In genomic region chr1:200354243-200354642, GRCh38 we compare ENCODE assay signal across 10 cellular contexts. TPM values are rescaled to one million over a fixed set of nuclear protein-coding genes. Genes with fewer than 3 reads are reported as not detected.
DNase-seq lines count a peak whose midpoint lies in the region; ATAC-seq lines count a peak whose summit lies in the region.
"Had no signal": no experiment of that assay in that cellular context is flagged by ENCODE, and none has a peak within 500 bp of the region (broad histone marks: within the 10 kb centered on the region; RNA-seq: fewer than 3 reads in every experiment).

No MANE protein-coding gene starts in this region.

- H3K27ac Mint-ChIP-seq in natural killer cell treated with Interleukin-12 subunit alpha and Interleukin-12 subunit beta and Interleukin-15 and Interleukin-18, amount 100 ng/mL, for 72 hours, result peak overlapping the region; percentile 72 to 87

- no peaks in the 10 kb centered on the region for H3K36me3 Mint-ChIP-seq in natural killer cell treated with Interleukin-12 subunit alpha and Interleukin-12 subunit beta and Interleukin-15 and Interleukin-18, amount 100 ng/mL, for 72 hours

- peak; percentile 77 for ATAC-seq in GM18868 (IDR thresholded peaks at IDR 0.05; ENCODE audit: unreplicated experiment)
- ATAC-seq in HG02870 (IDR thresholded peaks at IDR 0.05; ENCODE audit: unreplicated experiment), result peak; percentile 78
- peak; percentile 85 for ATAC-seq in natural killer cell treated with Interleukin-12 subunit alpha and Interleukin-12 subunit beta and Interleukin-15 and Interleukin-18, amount 100 ng/mL, for 72 hours
- ATAC-seq in GM19328 (IDR thresholded peaks at IDR 0.05; ENCODE audit: unreplicated experiment), result no peak

- H3K9me3 Mint-ChIP-seq in natural killer cell treated with Interleukin-12 subunit alpha and Interleukin-12 subunit beta and Interleukin-15 and Interleukin-18, amount 100 ng/mL, for 72 hours, result no peaks in the 10 kb centered on the region

- peak; percentile 89 for DNase-seq in SIG-M5 treated with dmso at 0.1 percent for 504 hours (lab: John Stamatoyannopoulos, UW; ENCODE audit: unreplicated experiment)
- DNase-seq in natural killer cell treated with Interleukin-12 subunit alpha and Interleukin-12 subunit beta and Interleukin-15 and Interleukin-18, amount 100 ng/mL, for 72 hours (ENCODE audit: low spot score), result no peak
- no peak for DNase-seq in stimulated activated CD4-positive, alpha-beta T cell treated with anti-CD3 and anti-CD28 coated beads, Interleukin-12 subunit alpha, Interleukin-12 subunit beta, amount 100 ng/mL, for 4 hours
- no peak for DNase-seq in NCI-H2171 treated with DMSO at 0.1 percent for 48 hours (lab: John Stamatoyannopoulos, UW)
- DNase-seq in dedifferentiated amniotic fluid mesenchymal stem cell (ENCODE audit: extremely low spot score), result no peak
- DNase-seq: stimulated activated CD4-positive, alpha-beta T cell treated with anti-CD3 and anti-CD28 coated beads, Interleukin-1b, Interleukin-23, amount 100 ng/mL, for 48 hours; tibial artery had no signal

- no peaks in the 10 kb centered on the region for H3K27me3 Mint-ChIP-seq in natural killer cell treated with Interleukin-12 subunit alpha and Interleukin-12 subunit beta and Interleukin-15 and Interleukin-18, amount 100 ng/mL, for 72 hours

- peaks cover 48 to 53% of the 10 kb centered on the region in 2 donors for H3K4me1 Mint-ChIP-seq in natural killer cell treated with Interleukin-12 subunit alpha and Interleukin-12 subunit beta and Interleukin-15 and Interleukin-18, amount 100 ng/mL, for 72 hours (ENCODE audit: low read depth in 2 of 2)

- peak overlapping the region; percentile 56 for H3K4me3 Mint-ChIP-seq in natural killer cell treated with Interleukin-12 subunit alpha and Interleukin-12 subunit beta and Interleukin-15 and Interleukin-18, amount 100 ng/mL, for 72 hours

RNA-seq across cellular contexts. Expression of gene ZNF281, which starts 55.6 kb away (rescaled TPM):
- 10 to 100 TPM; 29.8 to 31.3 TPM for total RNA-seq in natural killer cell treated with Interleukin-12 subunit alpha and Interleukin-12 subunit beta and Interleukin-15 and Interleukin-18, amount 100 ng/mL, for 72 hours
